Comparison of ENCODE assay signal across 8 cellular contexts in genomic region chr2:240579071-240579762, GRCh38. TPM values are rescaled to one million over a fixed set of nuclear protein-coding genes. Genes with fewer than 3 reads are reported as not detected.
DNase-seq lines count a peak whose midpoint lies in the region; ATAC-seq and TF ChIP-seq lines count a peak whose summit lies in the region.

No MANE protein-coding gene starts in this region.

- no peak for TF ChIP-seq POLR2A in right lobe of liver (IDR thresholded peaks at IDR 0.05)

- no peak overlapping the region for H3K4me3 ChIP-seq in right lobe of liver

- H3K9me3 Mint-ChIP-seq in stimulated activated naive CD8-positive, alpha-beta T cell treated with anti-CD3 and anti-CD28 coated beads, Interleukin-15, Interleukin-2, amounts not matched to agents 100 ng/mL and 50 ng/mL, for 24 hours, result no peaks in the 10 kb centered on the region
- H3K9me3 Mint-ChIP-seq in activated naive CD8-positive, alpha-beta T cell treated with anti-CD3 and anti-CD28 coated beads, Interleukin-2, amount 10 ng/mL, durations not matched to agents 7 days and 5 days, result peaks cover 2% of the 10 kb centered on the region

- H3K9me3 ChIP-seq in right lobe of liver, result no peaks in the 10 kb centered on the region

- no peaks in the 10 kb centered on the region for H3K27me3 Mint-ChIP-seq in stimulated activated naive CD8-positive, alpha-beta T cell treated with anti-CD3 and anti-CD28 coated beads, Interleukin-15, Interleukin-2, amounts not matched to agents 100 ng/mL and 50 ng/mL, for 24 hours
- no peaks in the 10 kb centered on the region for H3K27me3 Mint-ChIP-seq in activated naive CD8-positive, alpha-beta T cell treated with anti-CD3 and anti-CD28 coated beads, Interleukin-2, amount 10 ng/mL, durations not matched to agents 7 days and 5 days

- peaks cover 32% of the 10 kb centered on the region for H3K4me1 Mint-ChIP-seq in stimulated activated naive CD8-positive, alpha-beta T cell treated with anti-CD3 and anti-CD28 coated beads, Interleukin-15, Interleukin-2, amounts not matched to agents 100 ng/mL and 50 ng/mL, for 24 hours (ENCODE audit: low read depth)
- H3K4me1 Mint-ChIP-seq in activated naive CD8-positive, alpha-beta T cell treated with anti-CD3 and anti-CD28 coated beads, Interleukin-2, amount 10 ng/mL, durations not matched to agents 7 days and 5 days, result peaks cover 20% of the 10 kb centered on the region

- H3K27me3 ChIP-seq in right lobe of liver, result no peaks in the 10 kb centered on the region

- peaks cover 0 to 29% (median 3%) of the 10 kb centered on the region in 4 donors for H3K36me3 ChIP-seq in right lobe of liver

- peak overlapping the region; percentile 65 for H3K27ac Mint-ChIP-seq in stimulated activated naive CD8-positive, alpha-beta T cell treated with anti-CD3 and anti-CD28 coated beads, Interleukin-15, Interleukin-2, amounts not matched to agents 100 ng/mL and 50 ng/mL, for 24 hours
- H3K27ac Mint-ChIP-seq in activated naive CD8-positive, alpha-beta T cell treated with anti-CD3 and anti-CD28 coated beads, Interleukin-2, amount 10 ng/mL, durations not matched to agents 7 days and 5 days, result peak overlapping the region; percentile 69

- no peak for DNase-seq in stimulated activated naive CD8-positive, alpha-beta T cell treated with anti-CD3 and anti-CD28 coated beads, Interleukin-15, Interleukin-2, amounts not matched to agents 100 U/mL and 50 U/mL, for 24 hours
- no peak for DNase-seq in activated naive CD8-positive, alpha-beta T cell treated with anti-CD3 and anti-CD28 coated beads, Interleukin-2, amount 10 ng/mL, durations not matched to agents 7 days and 5 days
- DNase-seq in right lobe of liver (no peak), NCI-H1092 (lab: John Stamatoyannopoulos, UW) (no peak), NCI-H1092 treated with DMSO at 0.1 percent for 48 hours (lab: John Stamatoyannopoulos, UW) (no peak), islet precursor cell (no peak)

- 78% methylated on average over 4 of the region's 12 CpGs for whole genome bisulfite sequencing in right lobe of liver (ENCODE audit: insufficient coverage, low coverage, low lambda C conversion rate, missing lambda C conversion rate)

- ATAC-seq in stimulated activated naive CD8-positive, alpha-beta T cell treated with anti-CD3 and anti-CD28 coated beads, Interleukin-15, Interleukin-2, amounts not matched to agents 100 U/mL and 50 U/mL, for 24 hours, result no peak
- ATAC-seq in activated naive CD8-positive, alpha-beta T cell treated with anti-CD3 and anti-CD28 coated beads, Interleukin-2, amount 10 ng/mL, durations not matched to agents 7 days and 5 days (ENCODE audit: low read depth), result peak; percentile 10
- no peak for ATAC-seq in right lobe of liver
- no peak for ATAC-seq in GM19463 (IDR thresholded peaks at IDR 0.05; ENCODE audit: unreplicated experiment)

- POLR2A ChIA-PET in activated naive CD8-positive, alpha-beta T cell treated with anti-CD3 and anti-CD28 coated beads, Interleukin-2, amount 10 ng/mL, durations not matched to agents 7 days and 5 days (lab: Charles Lee), result interaction anchor here (0.9 to 10.2 kb wide), 7 partner anchors 13 to 65 kb away, joined by 3 to 178 read pairs (median 5); partner anchors contain the start of genes GPR35 and RNPEPL1

- H3K4me1 ChIP-seq in right lobe of liver, result peaks cover 0 to 25% (median 11%) of the 10 kb centered on the region in 4 donors

- intact Hi-C loops in right lobe of liver (cut with DNase I), result no loop called here

- H3K36me3 Mint-ChIP-seq in stimulated activated naive CD8-positive, alpha-beta T cell treated with anti-CD3 and anti-CD28 coated beads, Interleukin-15, Interleukin-2, amounts not matched to agents 100 ng/mL and 50 ng/mL, for 24 hours (ENCODE audit: low read depth), result peaks cover 31% of the 10 kb centered on the region
- H3K36me3 Mint-ChIP-seq in activated naive CD8-positive, alpha-beta T cell treated with anti-CD3 and anti-CD28 coated beads, Interleukin-2, amount 10 ng/mL, durations not matched to agents 7 days and 5 days, result peaks cover 18% of the 10 kb centered on the region

- H3K27ac ChIP-seq in right lobe of liver, result peak overlapping the region; percentile 74 to 77 (median 77)

- H3K4me3 Mint-ChIP-seq in stimulated activated naive CD8-positive, alpha-beta T cell treated with anti-CD3 and anti-CD28 coated beads, Interleukin-15, Interleukin-2, amounts not matched to agents 100 ng/mL and 50 ng/mL, for 24 hours, result no peak overlapping the region
- no peak overlapping the region for H3K4me3 Mint-ChIP-seq in activated naive CD8-positive, alpha-beta T cell treated with anti-CD3 and anti-CD28 coated beads, Interleukin-2, amount 10 ng/mL, durations not matched to agents 7 days and 5 days

- no peak for TF ChIP-seq CTCF in right lobe of liver (IDR thresholded peaks at IDR 0.05)

RNA-seq across cellular contexts. Expression of gene CAPN10, which starts 7.3 kb away (rescaled TPM):
- 10 to 100 TPM; 72.3 to 74.2 TPM for total RNA-seq in activated naive CD8-positive, alpha-beta T cell treated with anti-CD3 and anti-CD28 coated beads, Interleukin-2, amount 10 ng/mL, durations not matched to agents 7 days and 5 days
- total RNA-seq in right lobe of liver, result 10 to 100 TPM in 2 of 6 experiments, 1 to 10 TPM in 4; 7.2 to 13.8 (median 9.1) TPM

RNA-seq across cellular contexts. Expression of gene RNPEPL1, which starts 10.9 kb away (rescaled TPM):
- total RNA-seq in activated naive CD8-positive, alpha-beta T cell treated with anti-CD3 and anti-CD28 coated beads, Interleukin-2, amount 10 ng/mL, durations not matched to agents 7 days and 5 days, result 100 to 1,000 TPM; 124 TPM
- 100 to 1,000 TPM in 1 of 6 experiments, 10 to 100 TPM in 5; 24.7 to 105 (median 31.0) TPM for total RNA-seq in right lobe of liver

RNA-seq across cellular contexts. Expression of gene DUSP28, which starts 19.1 kb away (rescaled TPM):
- total RNA-seq in activated naive CD8-positive, alpha-beta T cell treated with anti-CD3 and anti-CD28 coated beads, Interleukin-2, amount 10 ng/mL, durations not matched to agents 7 days and 5 days, result 10 to 100 TPM; 12.3 to 13.8 TPM
- total RNA-seq in right lobe of liver, result 1 to 10 TPM; 1.3 to 3.5 (median 2.1) TPM

RNA-seq across cellular contexts. Expression of gene ANKMY1, which starts 21.4 kb away (rescaled TPM):
- total RNA-seq in activated naive CD8-positive, alpha-beta T cell treated with anti-CD3 and anti-CD28 coated beads, Interleukin-2, amount 10 ng/mL, durations not matched to agents 7 days and 5 days, result 10 to 100 TPM; 50.9 to 53.2 TPM
- total RNA-seq in right lobe of liver, result 10 to 100 TPM in 1 of 6 experiments, 1 to 10 TPM in 5; 6.6 to 11.0 (median 9.0) TPM

RNA-seq across cellular contexts. Expression of gene GPR35, which starts 46.1 kb away (rescaled TPM):
- total RNA-seq in activated naive CD8-positive, alpha-beta T cell treated with anti-CD3 and anti-CD28 coated beads, Interleukin-2, amount 10 ng/mL, durations not matched to agents 7 days and 5 days, result 10 to 100 TPM; 19.2 to 19.3 TPM
- total RNA-seq in right lobe of liver, result 1 to 10 TPM in 2 of 6 experiments, under 1 TPM in 4; 0.11 to 1.2 (median 0.72) TPM

Comparison
In these comparisons a context has a peak if more than half of its experiments do, and no peak if none do; other contexts are left out.
1. RNA of gene CAPN10, which starts 7.3 kb away (total RNA-seq): 72.3 to 74.2 TPM in activated naive CD8-positive, alpha-beta T cell treated with anti-CD3 and anti-CD28 coated beads, Interleukin-2, amount 10 ng/mL, durations not matched to agents 7 days and 5 days; 7.2 to 13.8 TPM in right lobe of liver; every median in the first group is over 4 times any median in the second.